In the genomic region with DNA sequence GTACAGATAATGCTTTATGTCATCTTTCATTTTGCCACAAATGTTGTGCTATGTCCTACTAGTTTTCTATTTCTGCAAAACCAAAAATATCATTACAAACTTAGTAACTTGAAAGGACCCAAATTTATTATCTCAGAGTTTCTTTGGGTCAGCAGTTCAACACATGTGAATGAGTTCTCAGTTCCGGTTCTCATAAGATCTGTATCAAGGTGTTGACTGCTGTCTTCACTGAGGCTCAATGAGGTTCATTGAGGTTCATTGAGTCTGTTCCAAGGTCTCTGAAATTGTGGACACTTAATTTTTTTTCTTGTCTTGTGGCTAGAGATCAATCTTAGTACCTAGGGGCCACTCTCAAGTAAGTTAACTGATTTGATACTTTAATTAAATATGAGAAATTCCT, we compare ENCODE assay signal across 31 cellular contexts.
"Had no signal": no experiment of that assay in that cellular context is flagged by ENCODE, and none has a peak within 500 bp of the region (broad histone marks: within the 10 kb centered on the region; RNA-seq: fewer than 3 reads in every experiment).

No MANE protein-coding gene starts in this region.

- DNase-seq: activated effector memory CD4-positive, alpha-beta T cell treated with anti-CD3 and anti-CD28 coated beads, Interleukin-2, amount 50 U/mL, for 16 hours; activated effector memory CD4-positive, alpha-beta T cell treated with Interleukin-2 at 50 U/mL for 16 hours; activated gamma-delta T cell; activated gamma-delta T cell treated with Interleukin-2 at 50 U/mL for 16 hours; activated naive CD4-positive, alpha-beta T cell; activated naive CD4-positive, alpha-beta T cell treated with anti-CD3 and anti-CD28 coated beads for 36 hours; activated naive CD4-positive, alpha-beta T cell treated with anti-CD3 and anti-CD28 coated beads, Interleukin-2, amount 10 ng/mL, durations not matched to agents 7 days and 5 days; activated naive CD4-positive, alpha-beta T cell treated with anti-CD3 and anti-CD28 coated beads, Interleukin-2, amount 50 U/mL, for 16 hours; activated naive CD4-positive, alpha-beta T cell treated with Interleukin-2 at 50 U/mL for 16 hours; activated naive CD8-positive, alpha-beta T cell treated with anti-CD3 and anti-CD28 coated beads for 36 hours; activated naive CD8-positive, alpha-beta T cell treated with anti-CD3 and anti-CD28 coated beads, Interleukin-2, amount 10 ng/mL, durations not matched to agents 7 days and 5 days; activated naive CD8-positive, alpha-beta T cell treated with anti-CD3 and anti-CD28 coated beads, Interleukin-2, amount 50 U/mL, for 24 hours; activated T-cell treated with anti-CD3 and anti-CD28 coated beads, Interleukin-2, amount 50 U/mL, for 24 hours; activated T-cell treated with anti-CD3 and anti-CD28 coated beads, Interleukin-2, amount 50 U/mL, for 4 hours; activated T-cell treated with anti-CD3 and anti-CD28 coated beads, Interleukin-2, amount 50 U/mL, for 48 hours; activated T-cell treated with anti-CD3 and anti-CD28 coated beads, Interleukin-2, amount 50 U/mL, for 72 hours; adrenal gland; amniotic stem cell; amygdala; anterior cingulate cortex; aorta; body of pancreas; brain microvascular endothelial cell; caudate nucleus; central memory CD4-positive, alpha-beta T cell; cerebellar nuclear complex had no signal

- ATAC-seq: activated naive CD4-positive, alpha-beta T cell treated with anti-CD3 and anti-CD28 coated beads, Interleukin-2, amount 50 U/mL, for 72 hours; activated naive CD8-positive, alpha-beta T cell treated with anti-CD3 and anti-CD28 coated beads, Interleukin-2, amount 50 U/mL, for 24 hours; activated T-cell treated with anti-CD3 and anti-CD28 coated beads, Interleukin-2, amount 50 U/mL, for 4 hours; activated T-cell treated with anti-CD3 and anti-CD28 coated beads, Interleukin-2, amount 50 U/mL, for 72 hours; activated T-helper 17 cell treated with anti-CD3 and anti-CD28 coated beads, Interleukin-2, amount 50 U/mL, for 72 hours; body of pancreas had no signal

- H3K4me3 ChIP-seq: adrenal gland, ascending aorta, body of pancreas, breast epithelium, cardiac muscle cell had no signal

- H3K4me1 ChIP-seq: adrenal gland, ascending aorta, body of pancreas, breast epithelium had no signal

- H3K27ac ChIP-seq: adrenal gland, ascending aorta, body of pancreas, brain microvascular endothelial cell, breast epithelium, cardiac muscle cell had no signal

- H3K9me3 ChIP-seq: adrenal gland, ascending aorta, body of pancreas, breast epithelium had no signal

- H3K36me3 ChIP-seq: adrenal gland, ascending aorta, brain microvascular endothelial cell, breast epithelium, cardiac muscle cell had no signal

- H3K27me3 ChIP-seq: adrenal gland, ascending aorta, body of pancreas, brain microvascular endothelial cell, breast epithelium, cardiac muscle cell had no signal
